In genomic region chr17:50707296-50708049, GRCh38 we compare ENCODE assay signal across 8 cellular contexts. TPM values are rescaled to one million over a fixed set of nuclear protein-coding genes. Genes with fewer than 3 reads are reported as not detected.
A peak's percentile ranks its signal among the peaks of the same experiment; 100 is the strongest.
DNase-seq lines count a peak whose midpoint lies in the region; ATAC-seq and TF ChIP-seq lines count a peak whose summit lies in the region.

Gene ANKRD40 (minus strand): TSS chr17:50707914. CDS start chr17:50707654, 260 bp downstream.

- peaks cover 2% of the 10 kb centered on the region for H3K27me3 Mint-ChIP-seq in activated CD4-positive, alpha-beta T cell treated with anti-CD3 and anti-CD28 coated beads, Interleukin-2, amount 10 ng/mL, durations not matched to agents 24 days and 14 days

- peak within 1 kb of the TSS; percentile 98 for H3K27ac Mint-ChIP-seq in activated CD4-positive, alpha-beta T cell treated with anti-CD3 and anti-CD28 coated beads, Interleukin-2, amount 10 ng/mL, durations not matched to agents 24 days and 14 days

- peaks cover 51% of the 10 kb centered on the region for H3K4me1 ChIP-seq in BLaER1
- H3K4me1 ChIP-seq in colonic mucosa, result no peaks in the 10 kb centered on the region

- peak; percentile 69 for ATAC-seq in GM19328 (IDR thresholded peaks at IDR 0.05; ENCODE audit: unreplicated experiment)
- ATAC-seq in HG03469 (IDR thresholded peaks at IDR 0.05; ENCODE audit: unreplicated experiment), result peak; percentile 52

- peaks cover 31% of the 10 kb centered on the region for H3K36me3 Mint-ChIP-seq in activated CD4-positive, alpha-beta T cell treated with anti-CD3 and anti-CD28 coated beads, Interleukin-2, amount 10 ng/mL, durations not matched to agents 24 days and 14 days (ENCODE audit: low read depth)

- intact Hi-C loops in activated CD4-positive, alpha-beta T cell treated with anti-CD3 and anti-CD28 coated beads, Interleukin-2, amount 10 ng/mL, durations not matched to agents 24 days and 14 days (cut with micrococcal nuclease), result loop anchor here (1.0 to 5.0 kb wide), 4 partner anchors 12 to 460 kb away; partner anchors contain the start of genes LUC7L3, NME1, NME2 and RSAD1
- intact Hi-C loops in colonic mucosa (cut with DNase I), result no loop called here

- peak within 1 kb of the TSS; percentile 86 for H3K4me3 Mint-ChIP-seq in activated CD4-positive, alpha-beta T cell treated with anti-CD3 and anti-CD28 coated beads, Interleukin-2, amount 10 ng/mL, durations not matched to agents 24 days and 14 days

- H3K9ac ChIP-seq in BLaER1 (peak within 1 kb of the TSS; percentile 94), colonic mucosa (ENCODE audit: low read depth in 2 of 2, low read length in 2 of 2) (peak within 1 kb of the TSS; percentile 95 to 99)

- peaks cover 33% of the 10 kb centered on the region for H3K4me1 Mint-ChIP-seq in activated CD4-positive, alpha-beta T cell treated with anti-CD3 and anti-CD28 coated beads, Interleukin-2, amount 10 ng/mL, durations not matched to agents 24 days and 14 days

- H3K9me3 ChIP-seq in BLaER1 (no peaks in the 10 kb centered on the region), colonic mucosa (no peaks in the 10 kb centered on the region)

- H3K9me3 Mint-ChIP-seq in activated CD4-positive, alpha-beta T cell treated with anti-CD3 and anti-CD28 coated beads, Interleukin-2, amount 10 ng/mL, durations not matched to agents 24 days and 14 days, result no peaks in the 10 kb centered on the region

- peak within 1 kb of the TSS; percentile 75 for H3K4me3 ChIP-seq in BLaER1
- peak within 1 kb of the TSS; percentile 73 for H3K4me3 ChIP-seq in colonic mucosa

- no peaks in the 10 kb centered on the region for H3K27me3 ChIP-seq in BLaER1
- no peaks in the 10 kb centered on the region for H3K27me3 ChIP-seq in colonic mucosa

- DNase-seq in NCI-H526 (lab: John Stamatoyannopoulos, UW) (peak; percentile 78 to 96), colonic mucosa (peak; percentile 92), left kidney (ENCODE audit: low read depth, low spot score) (peak; percentile 93)
- peak; percentile 98 for DNase-seq in activated CD4-positive, alpha-beta T cell treated with anti-CD3 and anti-CD28 coated beads, Interleukin-2, amount 10 ng/mL, durations not matched to agents 24 days and 14 days
- peak; percentile 92 for DNase-seq in stimulated activated CD4-positive, alpha-beta T cell treated with anti-CD3 and anti-CD28 coated beads, Interleukin-1b, Interleukin-23, amount 100 ng/mL, for 48 hours

- H4K20me1 ChIP-seq in BLaER1, result peaks cover 33% of the 10 kb centered on the region

- H3K4me2 ChIP-seq in BLaER1, result peak within 1 kb of the TSS; percentile 98

- no peak for TF ChIP-seq CTCF in colonic mucosa (IDR thresholded peaks at IDR 0.05)

- H3K27ac ChIP-seq in BLaER1 (peak within 1 kb of the TSS; percentile 92), colonic mucosa (peak within 1 kb of the TSS; percentile 96)

- H3K36me3 ChIP-seq in BLaER1 (peaks cover 33% of the 10 kb centered on the region), colonic mucosa (no peaks in the 10 kb centered on the region)

RNA-seq across cellular contexts. Expression of gene ANKRD40, which starts in this region (rescaled TPM):
- 47.7 and 49.8 TPM in 2 replicates for total RNA-seq in activated CD4-positive, alpha-beta T cell treated with anti-CD3 and anti-CD28 coated beads, Interleukin-2, amount 10 ng/mL, durations not matched to agents 24 days and 14 days
- 10 to 100 TPM; 20.1 to 25.1 TPM for total RNA-seq in colonic mucosa

Comparison
In these comparisons a context has a peak if more than half of its experiments do, and no peak if none do; other contexts are left out.
1. Peak in every context shown above with its lines: DNase-seq, ATAC-seq, H3K4me3 ChIP-seq and H3K27ac ChIP-seq.